In genomic region chr4:106126062-106126461, GRCh38 we compare ENCODE assay signal across 21 cellular contexts.
DNase-seq lines count a peak whose midpoint lies in the region; ATAC-seq lines count a peak whose summit lies in the region.
"Had no signal": no experiment of that assay in that cellular context is flagged by ENCODE, and none has a peak within 500 bp of the region (broad histone marks: within the 10 kb centered on the region; RNA-seq: fewer than 3 reads in every experiment).

No MANE protein-coding gene starts in this region.

- no peaks in the 10 kb centered on the region for H3K27me3 Mint-ChIP-seq in activated CD8-positive, alpha-beta T cell treated with anti-CD3 and anti-CD28 coated beads, Interleukin-2, amount 10 ng/mL, durations not matched to agents 7 days and 5 days (ENCODE audit: low read depth)
- H3K27me3 Mint-ChIP-seq: CD4-positive, alpha-beta T cell had no signal

- peak; percentile 51 for ATAC-seq in GM18519 (IDR thresholded peaks at IDR 0.05; ENCODE audit: low FRiP score, unreplicated experiment)
- ATAC-seq in GM19395 (IDR thresholded peaks at IDR 0.05; ENCODE audit: unreplicated experiment): peak; percentile 50
- ATAC-seq in HG03442 (IDR thresholded peaks at IDR 0.05; ENCODE audit: unreplicated experiment): peak; percentile 52
- no peak for ATAC-seq in HG03108 (IDR thresholded peaks at IDR 0.05; ENCODE audit: unreplicated experiment)
- ATAC-seq in stimulated activated effector memory CD8-positive, alpha-beta T cell treated with anti-CD3 and anti-CD28 coated beads, Interleukin-12 subunit alpha, Interleukin-12 subunit beta, amount 100 ng/mL, for 72 hours: no peak
- no peak for ATAC-seq in activated CD8-positive, alpha-beta T cell treated with anti-CD3 and anti-CD28 coated beads, Interleukin-2, amount 10 ng/mL, durations not matched to agents 7 days and 5 days
- ATAC-seq: A549, GM12878, GM23338 had no signal

- DNase-seq in stimulated activated effector memory CD8-positive, alpha-beta T cell treated with anti-CD3 and anti-CD28 coated beads, Interleukin-12 subunit alpha, Interleukin-12 subunit beta, amount 100 ng/mL, for 72 hours (ENCODE audit: low spot score in 2 of 2): no peak
- DNase-seq in activated CD8-positive, alpha-beta T cell treated with anti-CD3 and anti-CD28 coated beads, Interleukin-2, amount 10 ng/mL, durations not matched to agents 7 days and 5 days: no peak
- no peak for DNase-seq in GDM1 (lab: John Stamatoyannopoulos, UW)
- DNase-seq: AML-193; CD4-positive, alpha-beta T cell; H9; NCI-H1048; NCI-H1417; NCI-H1694 treated with DMSO at 0.1 percent for 48 hours; NCI-H2081; NCI-H2227 treated with DMSO at 0.1 percent for 48 hours; NCI-H526 treated with DMSO at 0.1 percent for 48 hours; Right ventricle myocardium superior; RPMI8226 had no signal

- H3K9me3 Mint-ChIP-seq in stimulated activated effector memory CD8-positive, alpha-beta T cell treated with anti-CD3 and anti-CD28 coated beads, Interleukin-12 subunit alpha, Interleukin-12 subunit beta, amount 100 ng/mL, for 72 hours: peaks cover 2% of the 10 kb centered on the region
- H3K9me3 Mint-ChIP-seq in activated CD8-positive, alpha-beta T cell treated with anti-CD3 and anti-CD28 coated beads, Interleukin-2, amount 10 ng/mL, durations not matched to agents 7 days and 5 days (ENCODE audit: insufficient read depth): no peaks in the 10 kb centered on the region

- no peaks in the 10 kb centered on the region for H3K36me3 Mint-ChIP-seq in stimulated activated effector memory CD8-positive, alpha-beta T cell treated with anti-CD3 and anti-CD28 coated beads, Interleukin-12 subunit alpha, Interleukin-12 subunit beta, amount 100 ng/mL, for 72 hours
- H3K36me3 Mint-ChIP-seq in activated CD8-positive, alpha-beta T cell treated with anti-CD3 and anti-CD28 coated beads, Interleukin-2, amount 10 ng/mL, durations not matched to agents 7 days and 5 days (ENCODE audit: low read depth): peaks cover 5% of the 10 kb centered on the region

- CTCF ChIA-PET in activated CD8-positive, alpha-beta T cell treated with anti-CD3 and anti-CD28 coated beads, Interleukin-2, amount 10 ng/mL, durations not matched to agents 7 days and 5 days (lab: Charles Lee): no interaction called here

- H3K4me3 Mint-ChIP-seq in stimulated activated effector memory CD8-positive, alpha-beta T cell treated with anti-CD3 and anti-CD28 coated beads, Interleukin-12 subunit alpha, Interleukin-12 subunit beta, amount 100 ng/mL, for 72 hours: no peak overlapping the region
- no peak overlapping the region for H3K4me3 Mint-ChIP-seq in activated CD8-positive, alpha-beta T cell treated with anti-CD3 and anti-CD28 coated beads, Interleukin-2, amount 10 ng/mL, durations not matched to agents 7 days and 5 days
- H3K4me3 Mint-ChIP-seq: CD4-positive, alpha-beta T cell; GM23338; H9 had no signal

- POLR2A ChIA-PET in activated CD8-positive, alpha-beta T cell treated with anti-CD3 and anti-CD28 coated beads, Interleukin-2, amount 10 ng/mL, durations not matched to agents 7 days and 5 days (lab: Charles Lee): no interaction called here

- H3K27ac Mint-ChIP-seq in stimulated activated effector memory CD8-positive, alpha-beta T cell treated with anti-CD3 and anti-CD28 coated beads, Interleukin-12 subunit alpha, Interleukin-12 subunit beta, amount 100 ng/mL, for 72 hours: no peak overlapping the region
- H3K27ac Mint-ChIP-seq in activated CD8-positive, alpha-beta T cell treated with anti-CD3 and anti-CD28 coated beads, Interleukin-2, amount 10 ng/mL, durations not matched to agents 7 days and 5 days: no peak overlapping the region
- H3K27ac Mint-ChIP-seq: CD4-positive, alpha-beta T cell; GM23338; H9 had no signal

- H3K4me1 Mint-ChIP-seq in stimulated activated effector memory CD8-positive, alpha-beta T cell treated with anti-CD3 and anti-CD28 coated beads, Interleukin-12 subunit alpha, Interleukin-12 subunit beta, amount 100 ng/mL, for 72 hours: no peaks in the 10 kb centered on the region
- H3K4me1 Mint-ChIP-seq in activated CD8-positive, alpha-beta T cell treated with anti-CD3 and anti-CD28 coated beads, Interleukin-2, amount 10 ng/mL, durations not matched to agents 7 days and 5 days (ENCODE audit: low read depth): no peaks in the 10 kb centered on the region
- H3K4me1 Mint-ChIP-seq: GM23338, H9 had no signal

Comparison
In these comparisons a context has a peak if more than half of its experiments do, and no peak if none do; other contexts are left out.
1. ATAC-seq: peak in GM18519 (single experiment), GM19395 (single experiment) and HG03442 (single experiment); none in HG03108 (single experiment), stimulated activated effector memory CD8-positive, alpha-beta T cell treated with anti-CD3 and anti-CD28 coated beads, Interleukin-12 subunit alpha, Interleukin-12 subunit beta, amount 100 ng/mL, for 72 hours (single experiment) and activated CD8-positive, alpha-beta T cell treated with anti-CD3 and anti-CD28 coated beads, Interleukin-2, amount 10 ng/mL, durations not matched to agents 7 days and 5 days (single experiment).